ENCODE assay signal across 18 cellular contexts in genomic region chr6:110628330-110628729, GRCh38.
A peak's percentile ranks its signal among the peaks of the same experiment; 100 is the strongest.
DNase-seq lines count a peak whose midpoint lies in the region; ATAC-seq and TF ChIP-seq lines count a peak whose summit lies in the region.
"Had no signal": no experiment of that assay in that cellular context is flagged by ENCODE, and none has a peak within 500 bp of the region (broad histone marks: within the 10 kb centered on the region; RNA-seq: fewer than 3 reads in every experiment).

No MANE protein-coding gene starts in this region.

- H3K4me1 ChIP-seq in foreskin keratinocyte = peaks cover 9% of the 10 kb centered on the region
- H3K4me1 ChIP-seq: gastroesophageal sphincter, sigmoid colon had no signal

- no peaks in the 10 kb centered on the region for H3K27me3 ChIP-seq in foreskin keratinocyte
- H3K27me3 ChIP-seq: adrenal gland, dorsolateral prefrontal cortex, gastroesophageal sphincter, sigmoid colon had no signal

- H3K4me3 ChIP-seq in astrocyte of the cerebellum (ENCODE audit: low read depth, low read length) = no peak overlapping the region
- H3K4me3 ChIP-seq: adrenal gland, dorsolateral prefrontal cortex, gastroesophageal sphincter, sigmoid colon had no signal

- TF ChIP-seq CTCF in astrocyte of the cerebellum (IDR thresholded peaks at IDR 0.05; ENCODE audit: low read depth, low read length, missing control alignments) (no peak), foreskin keratinocyte (conservative IDR thresholded peaks at IDR 0.05) (no peak)

- in situ Hi-C loops in astrocyte of the cerebellum (cut with HindIII; ENCODE audit: low sequenced_read_pairs) = no loop called here

- no peak overlapping the region for H3K27ac ChIP-seq in foreskin keratinocyte
- H3K27ac ChIP-seq: adrenal gland, gastroesophageal sphincter, sigmoid colon had no signal

- ATAC-seq in foreskin keratinocyte (peak; percentile 85), HG02970 (IDR thresholded peaks at IDR 0.05; ENCODE audit: low FRiP score, unreplicated experiment) (no peak), GM21526 (IDR thresholded peaks at IDR 0.05; ENCODE audit: low FRiP score, unreplicated experiment) (no peak), esophagus mucosa (no peak)
- ATAC-seq: activated T-cell treated with anti-CD3 and anti-CD28 coated beads, Interleukin-2, amount 50 U/mL, for 72 hours; gastroesophageal sphincter had no signal

- DNase-seq in AG08396 (ENCODE audit: low spot score) (peak; percentile 59), HT1080 (ENCODE audit: low read depth) (peak; percentile 78), astrocyte of the cerebellum (ENCODE audit: low read depth) (peak; percentile 8), foreskin keratinocyte (peak; percentile 17 to 50), NCI-H1105 (lab: John Stamatoyannopoulos, UW) (no peak)
- DNase-seq: activated CD4-positive, alpha-beta memory T cell treated with anti-CD3 and anti-CD28 coated beads for 36 hours; activated T-cell treated with anti-CD3 and anti-CD28 coated beads, Interleukin-2, amount 50 U/mL, for 72 hours; adrenal gland; dorsolateral prefrontal cortex; GOT3; NK-92 treated with Interleukin-12 subunit alpha and Interleukin-12 subunit beta, amount 100 ng/mL, for 24 hours; sigmoid colon; stimulated activated CD4-positive, alpha-beta T cell treated with anti-CD3 and anti-CD28 coated beads, Interleukin-4, amount 100 ng/mL, for 4 hours; trophoblast cell had no signal
